ENCODE assay signal across 20 cellular contexts in the genomic region with DNA sequence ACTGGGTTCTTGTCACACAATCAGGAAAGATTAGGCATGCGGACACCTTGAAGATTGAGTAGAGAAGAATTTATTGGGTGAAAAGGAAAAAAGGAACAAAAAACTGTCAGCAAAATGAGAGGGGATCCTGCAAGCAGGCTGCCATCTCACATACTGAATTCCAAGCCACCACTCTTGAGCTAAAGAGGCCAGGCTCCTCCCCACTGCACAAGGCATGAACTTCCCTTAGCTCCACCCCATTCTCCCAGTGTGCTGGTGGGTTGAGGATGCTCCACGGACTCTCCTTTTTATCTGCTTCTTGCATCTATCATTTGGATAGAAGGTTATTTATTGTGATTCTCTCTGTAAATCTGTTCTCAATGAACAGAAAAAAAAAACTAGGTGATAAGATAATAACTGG.
"Had no signal": no experiment of that assay in that cellular context is flagged by ENCODE, and none has a peak within 500 bp of the region (broad histone marks: within the 10 kb centered on the region; RNA-seq: fewer than 3 reads in every experiment).

No MANE protein-coding gene starts in this region.

- H3K4me3 ChIP-seq: MG63, SJSA1, SK-N-MC had no signal

- H3K27ac ChIP-seq: HL-60, SJSA1, SK-N-MC had no signal

- H3K36me3 ChIP-seq: MG63, SJSA1 had no signal

- H3K4me1 ChIP-seq: SJSA1 had no signal

- H3K27me3 ChIP-seq: MG63, SJSA1 had no signal

- DNase-seq: KBM-7, MG63, MV-4-11, NCI-H1092, NCI-H1105 treated with DMSO at 0.1 percent for 48 hours, NCI-H1417 treated with DMSO at 0.1 percent for 48 hours, NCI-H146, NCI-H1694 treated with DMSO at 0.1 percent for 48 hours, NCI-H1930, NCI-H2081 treated with DMSO at 0.1 percent for 48 hours, NCI-H2227 treated with DMSO at 0.1 percent for 48 hours, NCI-H524, NCI-H526 treated with DMSO at 0.1 percent for 48 hours, NCI-H748 treated with DMSO at 0.1 percent for 48 hours, Right ventricle myocardium superior, RPMI8226, SIG-M5 had no signal

- H3K9me3 ChIP-seq: MG63, SJSA1 had no signal
